8 cellular contexts compared by ENCODE assay signal in genomic region chr9:33166263-33167083, GRCh38. TPM values are rescaled to one million over a fixed set of nuclear protein-coding genes. Genes with fewer than 3 reads are reported as not detected.
DNase-seq lines count a peak whose midpoint lies in the region; ATAC-seq, FAIRE-seq and TF ChIP-seq lines count a peak whose summit lies in the region.

No MANE protein-coding gene starts in this region.

- peaks cover 24% of the 10 kb centered on the region for H3K36me3 Mint-ChIP-seq in activated T-cell treated with anti-CD3 and anti-CD28 coated beads, Interleukin-2, amount 50 U/mL, for 24 hours (ENCODE audit: low read depth)
- H3K36me3 Mint-ChIP-seq in progenitor cell of endocrine pancreas (ENCODE audit: insufficient read depth), result no peaks in the 10 kb centered on the region

- no peak for FAIRE-seq in GM12891 (lab: Jason Lieb, UNC)

- peak overlapping the region; percentile 52 for H3K9ac ChIP-seq in HUES48 (ENCODE audit: low read depth, low read length)

- POLR2A ChIA-PET in BJ (lab: Charles Lee), result interaction anchor here (1.0 to 1.1 kb wide), 2 partner anchors 25 to 90 kb away, joined by 3 read pairs; partner anchors contain the start of gene SMU1

- TF ChIP-seq POLR2A in GM12891 (IDR thresholded peaks at IDR 0.05; ENCODE audit: low read depth, low read length), result no peak

- peaks cover 14% of the 10 kb centered on the region; the same call in 1 of the 2 replicates for H3K4me1 ChIP-seq in HUES48 (ENCODE audit: control insufficient read depth, insufficient read depth, low read length)

- peak; percentile 9 for ATAC-seq in GM19455 (IDR thresholded peaks at IDR 0.05; ENCODE audit: unreplicated experiment)

- no peak for DNase-seq in BJ (ENCODE audit: low read depth)
- no peak for DNase-seq in activated T-cell treated with anti-CD3 and anti-CD28 coated beads, Interleukin-2, amount 50 U/mL, for 24 hours
- DNase-seq in germinal center (ENCODE audit: low spot score), result peak; percentile 49
- no peak for DNase-seq in progenitor cell of endocrine pancreas (ENCODE audit: low spot score, unreplicated experiment)
- DNase-seq in GM12891 (ENCODE audit: insufficient read length, low spot score), result no peak
- no peak for DNase-seq in NCI-H1694 (lab: John Stamatoyannopoulos, UW)

- no peaks in the 10 kb centered on the region for H3K27me3 Mint-ChIP-seq in activated T-cell treated with anti-CD3 and anti-CD28 coated beads, Interleukin-2, amount 50 U/mL, for 24 hours
- H3K27me3 Mint-ChIP-seq in progenitor cell of endocrine pancreas, result no peaks in the 10 kb centered on the region

- peaks cover 62% of the 10 kb centered on the region for H3K4me1 Mint-ChIP-seq in activated T-cell treated with anti-CD3 and anti-CD28 coated beads, Interleukin-2, amount 50 U/mL, for 24 hours (ENCODE audit: low read depth)
- peaks cover 54% of the 10 kb centered on the region for H3K4me1 Mint-ChIP-seq in progenitor cell of endocrine pancreas (ENCODE audit: low read depth)

- H3K27me3 ChIP-seq in BJ (ENCODE audit: control insufficient read depth, insufficient read depth, low read length) (no peaks in the 10 kb centered on the region), HUES48 (ENCODE audit: control insufficient read depth, insufficient read depth, low read length) (peaks cover 11% of the 10 kb centered on the region)

- H3K9me3 ChIP-seq in HUES48 (ENCODE audit: control insufficient read depth, insufficient read depth, low read length), result no peaks in the 10 kb centered on the region

- H3K36me3 ChIP-seq in BJ (ENCODE audit: control insufficient read depth, insufficient read depth, low read length) (no peaks in the 10 kb centered on the region), HUES48 (ENCODE audit: control insufficient read depth, insufficient read depth, low read length) (no peaks in the 10 kb centered on the region)

- peak overlapping the region; percentile 76 for H3K27ac ChIP-seq in HUES48 (ENCODE audit: low read depth, low read length)

- H3K4me3 ChIP-seq in BJ (ENCODE audit: low read depth, low read length) (peak overlapping the region; percentile 93), HUES48 (ENCODE audit: low read depth, low read length) (peak overlapping the region; percentile 79)

- H3K4me3 Mint-ChIP-seq in activated T-cell treated with anti-CD3 and anti-CD28 coated beads, Interleukin-2, amount 50 U/mL, for 24 hours, result peak overlapping the region; percentile 91
- peak overlapping the region; percentile 80 for H3K4me3 Mint-ChIP-seq in progenitor cell of endocrine pancreas (ENCODE audit: low read depth)

- CTCF ChIA-PET in BJ (lab: Yijun Ruan, JAX), result interaction anchor here (0.9 to 1.8 kb wide), 4 partner anchors 9 to 60 kb away, joined by 3 to 10 read pairs (median 3); no protein-coding TSS in a partner anchor

- H3K9me3 Mint-ChIP-seq in activated T-cell treated with anti-CD3 and anti-CD28 coated beads, Interleukin-2, amount 50 U/mL, for 24 hours, result no peaks in the 10 kb centered on the region
- no peaks in the 10 kb centered on the region for H3K9me3 Mint-ChIP-seq in progenitor cell of endocrine pancreas (ENCODE audit: low read depth)

- TF ChIP-seq CTCF in BJ (IDR thresholded peaks at IDR 0.05; ENCODE audit: insufficient read depth, low read depth, low read length) (no peak), progenitor cell of endocrine pancreas (IDR thresholded peaks at IDR 0.05; ENCODE audit: unreplicated experiment) (no peak)

- H3K27ac Mint-ChIP-seq in activated T-cell treated with anti-CD3 and anti-CD28 coated beads, Interleukin-2, amount 50 U/mL, for 24 hours, result peak overlapping the region; percentile 94
- H3K27ac Mint-ChIP-seq in progenitor cell of endocrine pancreas, result peak overlapping the region; percentile 92

TF ChIP-seq in GM12891, 5 proteins besides CTCF, POLR2A, EP300 and RAD21:
- TF ChIP-seq POU2F2 (IDR thresholded peaks at IDR 0.05; ENCODE audit: low read depth, low read length) (no peak), TAF1 (IDR thresholded peaks at IDR 0.05; ENCODE audit: low read depth, low read length) (no peak), PAX5 (IDR thresholded peaks at IDR 0.05; ENCODE audit: insufficient read depth, low read length, severe bottlenecking) (no peak), POLR2AphosphoS5 (IDR thresholded peaks at IDR 0.05; ENCODE audit: low read depth, low read length) (no peak), SPI1 (IDR thresholded peaks at IDR 0.05; ENCODE audit: low read depth, low read length) (no peak)
TF ChIP-seq in GM12891: peak in this region for 0.

RNA-seq across cellular contexts. Expression of gene B4GALT1, which starts 0.7 kb away (rescaled TPM):
- 82.0 and 85.6 TPM in 2 replicates for polyA plus RNA-seq in BJ (2011; rRNA removed)
- polyA minus RNA-seq in BJ (2011; rRNA and poly(A)+ RNA removed), result 119 and 126 TPM in 2 replicates
- 49.9 and 53.1 TPM in 2 replicates for total RNA-seq in progenitor cell of endocrine pancreas
- 35.2 TPM for polyA plus RNA-seq in GM12891 (2012; ENCODE audit: low read depth, missing spikeins)
